In the genomic region with DNA sequence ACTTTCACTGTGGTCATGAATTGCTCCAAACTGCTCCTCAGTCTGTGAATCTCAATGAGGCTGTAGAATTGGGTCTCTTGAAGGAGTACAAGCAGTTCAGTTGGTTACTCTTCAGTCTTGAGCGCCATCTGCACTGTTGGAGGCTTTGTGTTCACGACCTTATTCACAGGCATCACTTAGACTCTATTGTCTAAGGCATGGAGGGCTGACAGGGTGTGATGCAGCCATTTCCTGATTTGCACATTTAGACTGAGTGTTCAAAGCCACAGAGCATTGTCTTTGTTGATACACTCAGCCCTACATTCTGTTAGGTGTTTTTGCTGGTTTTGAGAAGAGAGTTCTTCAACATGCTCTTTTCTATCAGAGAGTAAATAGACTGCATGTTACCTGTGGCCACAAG, we compare ENCODE assay signal across 14 cellular contexts.
A peak's percentile ranks its signal among the peaks of the same experiment; 100 is the strongest.
DNase-seq lines count a peak whose midpoint lies in the region; ATAC-seq and TF ChIP-seq lines count a peak whose summit lies in the region.
"Had no signal": no experiment of that assay in that cellular context is flagged by ENCODE, and none has a peak within 500 bp of the region (broad histone marks: within the 10 kb centered on the region; RNA-seq: fewer than 3 reads in every experiment).

No MANE protein-coding gene starts in this region.

- TF ChIP-seq CTCF in Calu3 (IDR thresholded peaks at IDR 0.05; ENCODE audit: unreplicated experiment): no peak
- TF ChIP-seq CTCF in foreskin keratinocyte (conservative IDR thresholded peaks at IDR 0.05): no peak

- peak overlapping the region; percentile 76 to 95 (median 78) for H3K27ac Mint-ChIP-seq in CD4-positive, CD25-positive, alpha-beta regulatory T cell
- H3K27ac Mint-ChIP-seq in naive thymus-derived CD4-positive, alpha-beta T cell: no peak overlapping the region
- no peak overlapping the region for H3K27ac Mint-ChIP-seq in Calu3 (ENCODE audit: unreplicated experiment)
- no peak overlapping the region for H3K27ac Mint-ChIP-seq in stimulated activated naive CD8-positive, alpha-beta T cell treated with anti-CD3 and anti-CD28 coated beads, Interleukin-15, amount 100 ng/mL, for 72 hours

- no peak overlapping the region for H2BK120ac ChIP-seq in neuronal stem cell (ENCODE audit: low read depth, low read length)

- peaks cover 0 to 7% (median 2%) of the 10 kb centered on the region in 7 donors for H3K9me3 Mint-ChIP-seq in CD4-positive, CD25-positive, alpha-beta regulatory T cell
- H3K9me3 Mint-ChIP-seq in naive thymus-derived CD4-positive, alpha-beta T cell: peaks cover 0 to 4% (median 0%) of the 10 kb centered on the region in 11 donors
- peaks cover 2% of the 10 kb centered on the region for H3K9me3 Mint-ChIP-seq in Calu3 (ENCODE audit: low read depth, unreplicated experiment)
- H3K9me3 Mint-ChIP-seq in stimulated activated naive CD8-positive, alpha-beta T cell treated with anti-CD3 and anti-CD28 coated beads, Interleukin-15, amount 100 ng/mL, for 72 hours: no peaks in the 10 kb centered on the region

- peak overlapping the region; percentile 68 for H2AFZ ChIP-seq in neuronal stem cell (ENCODE audit: low read length)

- H3K9me3 ChIP-seq in CD4-positive, CD25-positive, alpha-beta regulatory T cell (ENCODE audit: control insufficient read depth in 2 of 2, low read length in 2 of 2): no peaks in the 10 kb centered on the region
- no peaks in the 10 kb centered on the region for H3K9me3 ChIP-seq in naive thymus-derived CD4-positive, alpha-beta T cell (ENCODE audit: control insufficient read depth in 2 of 3, low read length in 3 of 3)
- peaks cover 0 to 6% of the 10 kb centered on the region in 2 donors for H3K9me3 ChIP-seq in neuronal stem cell (replicated peaks in 1 of 2; ENCODE audit: control insufficient read depth in 2 of 2, insufficient read depth in 1 of 2, low read depth in 1 of 2, low read length in 2 of 2)
- H3K9me3 ChIP-seq: BLaER1 had no signal

- H3K14ac ChIP-seq in neuronal stem cell (ENCODE audit: low read length): no peak overlapping the region

- H2BK15ac ChIP-seq in neuronal stem cell (ENCODE audit: low read length): no peak overlapping the region

- no peak overlapping the region for H3K23ac ChIP-seq in neuronal stem cell (ENCODE audit: low read depth, low read length, poor library complexity)

- H4K91ac ChIP-seq in neuronal stem cell (ENCODE audit: low read depth, low read length, poor library complexity): no peak overlapping the region

- no peak overlapping the region for H4K8ac ChIP-seq in neuronal stem cell (ENCODE audit: low read depth, low read length)

- no peaks in the 10 kb centered on the region for H3K79me1 ChIP-seq in neuronal stem cell (ENCODE audit: low read depth, low read length)

- CTCF ChIA-PET in naive thymus-derived CD4-positive, alpha-beta T cell (lab: Charles Lee): no interaction called here
- CTCF ChIA-PET in Calu3 (lab: Charles Lee): no interaction called here

- H3K27ac ChIP-seq in CD4-positive, CD25-positive, alpha-beta regulatory T cell (ENCODE audit: insufficient read depth, low read length, poor library complexity, severe bottlenecking): no peak overlapping the region
- no peak overlapping the region for H3K27ac ChIP-seq in naive thymus-derived CD4-positive, alpha-beta T cell (ENCODE audit: low read depth, low read length)
- no peak overlapping the region for H3K27ac ChIP-seq in neuronal stem cell (replicated peaks; ENCODE audit: low read length)
- no peak overlapping the region for H3K27ac ChIP-seq in foreskin keratinocyte
- H3K27ac ChIP-seq: BLaER1 had no signal

- peaks cover 8% of the 10 kb centered on the region for H3K4me1 ChIP-seq in CD4-positive, CD25-positive, alpha-beta regulatory T cell (ENCODE audit: control insufficient read depth, insufficient read depth, low read length, poor library complexity, severe bottlenecking)
- H3K4me1 ChIP-seq in naive thymus-derived CD4-positive, alpha-beta T cell (ENCODE audit: control insufficient read depth in 2 of 2, insufficient read depth in 2 of 2, low read length in 2 of 2): no peaks in the 10 kb centered on the region
- H3K4me1 ChIP-seq in neuronal stem cell (ENCODE audit: control insufficient read depth in 2 of 2, insufficient read depth in 1 of 2, low read depth in 1 of 2, low read length in 2 of 2) (peaks cover 5 to 10% of the 10 kb centered on the region in 2 donors), foreskin keratinocyte (no peaks in the 10 kb centered on the region)
- H3K4me1 ChIP-seq: BLaER1 had no signal

- H3K27me3 Mint-ChIP-seq in CD4-positive, CD25-positive, alpha-beta regulatory T cell: peaks cover 1% of the 10 kb centered on the region
- peaks cover 0 to 6% (median 0%) of the 10 kb centered on the region in 5 donors for H3K27me3 Mint-ChIP-seq in naive thymus-derived CD4-positive, alpha-beta T cell
- no peaks in the 10 kb centered on the region for H3K27me3 Mint-ChIP-seq in Calu3 (ENCODE audit: unreplicated experiment)
- no peaks in the 10 kb centered on the region for H3K27me3 Mint-ChIP-seq in stimulated activated naive CD8-positive, alpha-beta T cell treated with anti-CD3 and anti-CD28 coated beads, Interleukin-15, amount 100 ng/mL, for 72 hours

- H2AK5ac ChIP-seq in neuronal stem cell (ENCODE audit: low read depth, low read length): no peak overlapping the region

- no peak overlapping the region for H3K4ac ChIP-seq in neuronal stem cell (ENCODE audit: low read length)

- no peaks in the 10 kb centered on the region for H3K36me3 ChIP-seq in CD4-positive, CD25-positive, alpha-beta regulatory T cell (ENCODE audit: control insufficient read depth, insufficient read depth, low read length)
- H3K36me3 ChIP-seq in naive thymus-derived CD4-positive, alpha-beta T cell (ENCODE audit: control insufficient read depth in 2 of 3, insufficient read depth in 3 of 3, low read length in 3 of 3): no peaks in the 10 kb centered on the region
- H3K36me3 ChIP-seq in neuronal stem cell (replicated peaks in 1 of 2; ENCODE audit: control insufficient read depth in 2 of 2, insufficient read depth in 2 of 2, low read length in 2 of 2): no peaks in the 10 kb centered on the region
- H3K36me3 ChIP-seq: BLaER1 had no signal

- no peaks in the 10 kb centered on the region for H3K36me3 Mint-ChIP-seq in CD4-positive, CD25-positive, alpha-beta regulatory T cell
- H3K36me3 Mint-ChIP-seq in naive thymus-derived CD4-positive, alpha-beta T cell: no peaks in the 10 kb centered on the region
- no peaks in the 10 kb centered on the region for H3K36me3 Mint-ChIP-seq in Calu3 (ENCODE audit: insufficient read depth, unreplicated experiment)

- intact Hi-C loops in naive thymus-derived CD4-positive, alpha-beta T cell (cut with micrococcal nuclease): no loop called here
- intact Hi-C loops in Calu3 (cut with micrococcal nuclease; ENCODE audit: unreplicated experiment): no loop called here

- peaks cover 12 to 28% (median 19%) of the 10 kb centered on the region in 4 donors for H3K4me1 Mint-ChIP-seq in CD4-positive, CD25-positive, alpha-beta regulatory T cell
- peaks cover 0 to 6% (median 0%) of the 10 kb centered on the region in 7 donors for H3K4me1 Mint-ChIP-seq in naive thymus-derived CD4-positive, alpha-beta T cell
- peaks cover 8% of the 10 kb centered on the region for H3K4me1 Mint-ChIP-seq in Calu3 (ENCODE audit: low read depth, unreplicated experiment)
- H3K4me1 Mint-ChIP-seq in stimulated activated naive CD8-positive, alpha-beta T cell treated with anti-CD3 and anti-CD28 coated beads, Interleukin-15, amount 100 ng/mL, for 72 hours: no peaks in the 10 kb centered on the region

- H3K9ac ChIP-seq in neuronal stem cell (ENCODE audit: low read depth, low read length, poor library complexity): no peak overlapping the region
- H3K9ac ChIP-seq: BLaER1 had no signal

- H3K27me3 ChIP-seq in CD4-positive, CD25-positive, alpha-beta regulatory T cell (ENCODE audit: control insufficient read depth, insufficient read depth, low read length): no peaks in the 10 kb centered on the region
- no peaks in the 10 kb centered on the region for H3K27me3 ChIP-seq in naive thymus-derived CD4-positive, alpha-beta T cell (ENCODE audit: control insufficient read depth in 2 of 2, insufficient read depth in 2 of 2, low read length in 2 of 2)
- H3K27me3 ChIP-seq in neuronal stem cell (ENCODE audit: control insufficient read depth in 3 of 3, insufficient read depth in 3 of 3, low read depth in 1 of 3, low read length in 3 of 3): no peaks in the 10 kb centered on the region
- no peaks in the 10 kb centered on the region for H3K27me3 ChIP-seq in foreskin keratinocyte
- H3K27me3 ChIP-seq: BLaER1 had no signal

- peak overlapping the region in 1 of 4 donors; percentile 37 for H3K4me3 Mint-ChIP-seq in CD4-positive, CD25-positive, alpha-beta regulatory T cell
- H3K4me3 Mint-ChIP-seq in naive thymus-derived CD4-positive, alpha-beta T cell: no peak overlapping the region
- no peak overlapping the region for H3K4me3 Mint-ChIP-seq in Calu3 (ENCODE audit: low read depth, unreplicated experiment)
- H3K4me3 Mint-ChIP-seq in stimulated activated naive CD8-positive, alpha-beta T cell treated with anti-CD3 and anti-CD28 coated beads, Interleukin-15, amount 100 ng/mL, for 72 hours: no peak overlapping the region

- no peak overlapping the region for H3K4me3 ChIP-seq in CD4-positive, CD25-positive, alpha-beta regulatory T cell (ENCODE audit: low read depth, low read length)
- H3K4me3 ChIP-seq in naive thymus-derived CD4-positive, alpha-beta T cell (ENCODE audit: low read length): no peak overlapping the region
- no peak overlapping the region for H3K4me3 ChIP-seq in neuronal stem cell (ENCODE audit: low read length in 2 of 2)
- H3K4me3 ChIP-seq: BLaER1, GM12878 had no signal

- no peak overlapping the region for H2BK5ac ChIP-seq in neuronal stem cell (ENCODE audit: low read length)

- H3K18ac ChIP-seq in neuronal stem cell (ENCODE audit: low read length): no peak overlapping the region

- BruUV-seq in Calu3 (replicated peaks; lab: Mats Ljungman, UMichigan): no TSS peak

- peak in 1 of 3 donors; percentile 37 for DNase-seq in CD4-positive, CD25-positive, alpha-beta regulatory T cell
- DNase-seq in dermis blood vessel endothelial cell: peak; percentile 46
- DNase-seq in naive thymus-derived CD4-positive, alpha-beta T cell: no peak
- no peak for DNase-seq in neuronal stem cell (ENCODE audit: low spot score)
- DNase-seq in Calu3: no peak
- no peak for DNase-seq in foreskin keratinocyte
- no peak for DNase-seq in stimulated activated naive CD8-positive, alpha-beta T cell treated with anti-CD3 and anti-CD28 coated beads, Interleukin-15, amount 100 ng/mL, for 72 hours
- DNase-seq: 8988T, AML-193, DMS 273 treated with DMSO at 0.1 percent for 48 hours had no signal

- no peak overlapping the region for H3K4me2 ChIP-seq in neuronal stem cell (ENCODE audit: insufficient read depth, low read length, poor library complexity, severe bottlenecking)
- H3K4me2 ChIP-seq: BLaER1 had no signal

- peak; percentile 62 to 75 for ATAC-seq in CD4-positive, CD25-positive, alpha-beta regulatory T cell (ENCODE audit: low read depth in 2 of 2)
- ATAC-seq in naive thymus-derived CD4-positive, alpha-beta T cell: peak; percentile 30
- ATAC-seq in HG03354 (IDR thresholded peaks at IDR 0.05; ENCODE audit: poor library complexity, severe bottlenecking, unreplicated experiment) (no peak), foreskin keratinocyte (no peak)
- no peak for ATAC-seq in stimulated activated naive CD8-positive, alpha-beta T cell treated with anti-CD3 and anti-CD28 coated beads, Interleukin-15, amount 100 ng/mL, for 72 hours
- ATAC-seq: GM12878, HCT116 had no signal

- WGBS in neuronal stem cell (ENCODE audit: extremely low coverage in 2 of 2, insufficient read length in 2 of 2, insufficient replicate concordance in 1 of 2), 2 donors: no CpG with 5 or more reads among the region's 2 CpGs

- no peak overlapping the region for H2BK12ac ChIP-seq in neuronal stem cell (ENCODE audit: low read length)

- POLR2A ChIA-PET in naive thymus-derived CD4-positive, alpha-beta T cell (lab: Charles Lee): no interaction called here

Comparison
In these comparisons a context has a peak if more than half of its experiments do, and no peak if none do; other contexts are left out.
1. ATAC-seq: peak in CD4-positive, CD25-positive, alpha-beta regulatory T cell (2 of 2) and naive thymus-derived CD4-positive, alpha-beta T cell (single experiment); none in HG03354 (single experiment), foreskin keratinocyte (single experiment) and stimulated activated naive CD8-positive, alpha-beta T cell treated with anti-CD3 and anti-CD28 coated beads, Interleukin-15, amount 100 ng/mL, for 72 hours (single experiment).
2. H3K27ac Mint-ChIP-seq: peak in CD4-positive, CD25-positive, alpha-beta regulatory T cell (3 of 3); none in naive thymus-derived CD4-positive, alpha-beta T cell (0 of 9), Calu3 (single experiment) and stimulated activated naive CD8-positive, alpha-beta T cell treated with anti-CD3 and anti-CD28 coated beads, Interleukin-15, amount 100 ng/mL, for 72 hours (0 of 2).